ENCODE assay signal across 9 cellular contexts in the genomic region with DNA sequence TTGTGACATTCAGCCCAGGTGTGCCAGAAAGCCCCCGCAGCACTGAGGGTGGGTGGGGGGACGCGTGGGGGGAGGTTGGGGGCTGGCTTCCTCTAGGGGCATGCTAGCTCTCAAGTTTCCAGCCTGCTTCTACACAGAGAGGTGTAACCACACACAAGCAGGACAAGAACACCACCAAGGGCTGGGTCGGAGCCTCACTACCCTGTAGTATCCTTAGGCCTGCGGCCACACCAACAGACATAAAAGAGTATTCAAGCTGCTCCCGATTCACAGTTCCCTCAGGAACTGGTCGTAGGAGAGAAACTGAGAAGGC. TPM values are rescaled to one million over a fixed set of nuclear protein-coding genes. Genes with fewer than 3 reads are reported as not detected.
DNase-seq lines count a peak whose midpoint lies in the region; ATAC-seq and TF ChIP-seq lines count a peak whose summit lies in the region.
"Had no signal": no experiment of that assay in that cellular context is flagged by ENCODE, and none has a peak within 500 bp of the region (broad histone marks: within the 10 kb centered on the region; RNA-seq: fewer than 3 reads in every experiment).

No MANE protein-coding gene starts in this region.

- BruUV-seq in MCF 10A (replicated peaks; lab: Mats Ljungman, UMichigan) = no TSS peak

- H3K27ac ChIP-seq in heart right ventricle (peak overlapping the region in 7 of 10 donors; percentile 38 to 100 (median 98)), uterus (peak overlapping the region; percentile 95 to 96)
- H3K27ac ChIP-seq: left lung had no signal

- H3K27me3 ChIP-seq in heart right ventricle (no peaks in the 10 kb centered on the region), uterus (no peaks in the 10 kb centered on the region)

- peak overlapping the region in 5 of 10 donors; percentile 78 to 93 (median 86) for H3K4me3 ChIP-seq in heart right ventricle
- H3K4me3 ChIP-seq in uterus = no peak overlapping the region

- intact Hi-C loops in heart right ventricle (cut with DNase I) (loop anchor here in 6 of 10 donors (5.0 to 10.0 kb wide), 6 partner anchors 55 to 325 kb away; a partner anchor contains a TSS), Right ventricle myocardium superior (cut with DNase I) (loop anchor here (5.0 kb wide), 2 partner anchors 55 to 70 kb away; no protein-coding TSS in a partner anchor), MCF 10A (cut with micrococcal nuclease) (loop anchor here (10.0 kb wide), 1 partner anchor 178 kb away; no protein-coding TSS in a partner anchor), uterus (cut with DNase I; ENCODE audit: low total_unique reads) (no loop called here)

- H3K27me3 Mint-ChIP-seq in MCF 10A (ENCODE audit: insufficient read depth, unreplicated experiment) = no peaks in the 10 kb centered on the region
- H3K27me3 Mint-ChIP-seq in memory B cell = no peaks in the 10 kb centered on the region

- H3K36me3 Mint-ChIP-seq in MCF 10A (ENCODE audit: insufficient read depth, unreplicated experiment) (peaks cover 21% of the 10 kb centered on the region), memory B cell (peaks cover 12% of the 10 kb centered on the region)

- ATAC-seq in heart right ventricle (no peak), Right ventricle myocardium superior (ENCODE audit: poor library complexity) (no peak), memory B cell (ENCODE audit: low read depth) (no peak), GM18873 (IDR thresholded peaks at IDR 0.05; ENCODE audit: low FRiP score, unreplicated experiment) (no peak), HG03378 (IDR thresholded peaks at IDR 0.05; ENCODE audit: unreplicated experiment) (no peak)
- ATAC-seq: left lung had no signal

- H3K27ac Mint-ChIP-seq in MCF 10A (ENCODE audit: low read depth, unreplicated experiment) (no peak overlapping the region), memory B cell (no peak overlapping the region)

- CTCF ChIA-PET in MCF 10A (lab: Yijun Ruan, JAX) = interaction anchor here (0.7 to 3.6 kb wide), 6 partner anchors 9 to 204 kb away, joined by 3 to 24 read pairs (median 7); no protein-coding TSS in a partner anchor

- no peaks in the 10 kb centered on the region for H3K9me3 Mint-ChIP-seq in MCF 10A (ENCODE audit: unreplicated experiment)
- H3K9me3 Mint-ChIP-seq in memory B cell = no peaks in the 10 kb centered on the region

- POLR2A ChIA-PET in MCF 10A (lab: Yijun Ruan, JAX) = interaction anchor here (1.6 to 6.0 kb wide), 4 partner anchors 9 to 55 kb away, joined by 8 to 61 read pairs (median 19); no protein-coding TSS in a partner anchor

- H3K4me3 Mint-ChIP-seq in MCF 10A (ENCODE audit: unreplicated experiment) (peak overlapping the region; percentile 77), memory B cell (peak overlapping the region; percentile 30)

- H3K4me1 ChIP-seq in heart right ventricle (peaks cover 0 to 70% (median 39%) of the 10 kb centered on the region in 9 donors), uterus (peaks cover 0 to 13% of the 10 kb centered on the region in 2 donors)

- no peak for TF ChIP-seq CTCF in heart right ventricle (IDR thresholded peaks at IDR 0.05)
- no peak for TF ChIP-seq CTCF in MCF 10A (IDR thresholded peaks at IDR 0.05; ENCODE audit: unreplicated experiment)
- no peak for TF ChIP-seq CTCF in uterus (IDR thresholded peaks at IDR 0.05)

- H3K9me3 ChIP-seq in heart right ventricle (peaks cover 0 to 2% (median 0%) of the 10 kb centered on the region in 11 donors), uterus (no peaks in the 10 kb centered on the region)
- H3K9me3 ChIP-seq: left lung had no signal

- TF ChIP-seq POLR2A in uterus (IDR thresholded peaks at IDR 0.05) = no peak

- peaks cover 34% of the 10 kb centered on the region for H3K4me1 Mint-ChIP-seq in MCF 10A (ENCODE audit: insufficient read depth, unreplicated experiment)
- peaks cover 25% of the 10 kb centered on the region for H3K4me1 Mint-ChIP-seq in memory B cell

- H3K36me3 ChIP-seq in heart right ventricle (peaks cover 0 to 8% (median 0%) of the 10 kb centered on the region in 9 donors), uterus (no peaks in the 10 kb centered on the region)
- H3K36me3 ChIP-seq: left lung had no signal

- DNase-seq in heart right ventricle = no peak
- DNase-seq in Right ventricle myocardium superior = no peak
- DNase-seq in MCF 10A (ENCODE audit: unreplicated experiment) = no peak
- DNase-seq in memory B cell (ENCODE audit: low spot score in 2 of 2) = no peak
- peak in 1 of 2 donors; percentile 15 for DNase-seq in uterus
- DNase-seq in CD1c-positive myeloid dendritic cell (ENCODE audit: extremely low spot score) = no peak
- DNase-seq: left lung had no signal

- 65 to 66% methylated on average over 7 of the region's 7 CpGs for WGBS in heart right ventricle, 2 donors

RNA-seq across cellular contexts. Expression of a gene that starts 1.8 kb away (rescaled TPM):
- total RNA-seq in heart right ventricle = 100 to 1,000 TPM in 1 of 10 donors, 10 to 100 TPM in 9; 46.8 to 113 (median 74.8) TPM
- polyA plus RNA-seq in heart right ventricle = 10 to 100 TPM in 1 of 2 donors, 1 to 10 TPM in 1; 4.8 to 10.9 TPM
- total RNA-seq in Right ventricle myocardium superior = 55.3 TPM
- 16.8 and 23.0 TPM in 2 replicates for total RNA-seq in MCF 10A (2022)
- total RNA-seq in uterus = 10 to 100 TPM in 2 of 4 donors, 1 to 10 TPM in 1, under 1 TPM in 1; 0.51 to 33.5 (median 16.5) TPM
